In genomic region chr11:40403321-40403720, GRCh38 we compare ENCODE assay signal across 22 cellular contexts.
"Had no signal": no experiment of that assay in that cellular context is flagged by ENCODE, and none has a peak within 500 bp of the region (broad histone marks: within the 10 kb centered on the region; RNA-seq: fewer than 3 reads in every experiment).

No MANE protein-coding gene starts in this region.

- DNase-seq: activated CD4-positive, alpha-beta T cell treated with anti-CD3 and anti-CD28 coated beads for 36 hours; activated CD4-positive, CD25-positive, alpha-beta regulatory T cell; activated effector memory CD4-positive, alpha-beta T cell treated with Interleukin-2 at 50 U/mL for 16 hours; activated naive CD4-positive, alpha-beta T cell treated with Interleukin-2 at 50 U/mL for 16 hours; anterior cingulate cortex; body of pancreas; dorsolateral prefrontal cortex; effector memory CD4-positive, alpha-beta T cell; head of caudate nucleus; hippocampal formation; kidney; midbrain; naive thymus-derived CD4-positive, alpha-beta T cell; nucleus accumbens; pancreas; right cardiac atrium; stimulated activated CD4-positive, alpha-beta T cell treated with anti-CD3 and anti-CD28 coated beads, Interleukin-4, amount 100 ng/mL, for 1 hour; stimulated activated naive CD8-positive, alpha-beta T cell treated with anti-CD3 and anti-CD28 coated beads, Interleukin-15, Interleukin-2, amounts not matched to agents 100 U/mL and 50 U/mL, for 24 hours; testis; transverse colon had no signal

- ATAC-seq: activated CD4-positive, alpha-beta T cell treated with anti-CD3 and anti-CD28 coated beads for 36 hours; body of pancreas; naive thymus-derived CD4-positive, alpha-beta T cell; pancreas; right cardiac atrium; stimulated activated naive CD8-positive, alpha-beta T cell treated with anti-CD3 and anti-CD28 coated beads, Interleukin-15, Interleukin-2, amounts not matched to agents 100 U/mL and 50 U/mL, for 24 hours had no signal

- H3K27me3 ChIP-seq: body of pancreas, dorsolateral prefrontal cortex, pancreas, testis, transverse colon had no signal

- H3K36me3 ChIP-seq: pancreas, prostate gland, transverse colon had no signal

- H3K9me3 ChIP-seq: body of pancreas, pancreas, prostate gland, testis, transverse colon had no signal

- H3K27ac ChIP-seq: body of pancreas, coronary artery, dorsolateral prefrontal cortex, pancreas, prostate gland, testis, transverse colon had no signal

- H3K4me1 ChIP-seq: body of pancreas, pancreas, prostate gland, testis, transverse colon had no signal

- H3K4me3 ChIP-seq: body of pancreas, coronary artery, dorsolateral prefrontal cortex, pancreas, prostate gland, testis, transverse colon had no signal
